Comparison of ENCODE assay signal across 22 cellular contexts in genomic region chr4:38911257-38911656, GRCh38. TPM values are rescaled to one million over a fixed set of nuclear protein-coding genes. Genes with fewer than 3 reads are reported as not detected.
"Had no signal": no experiment of that assay in that cellular context is flagged by ENCODE, and none has a peak within 500 bp of the region (broad histone marks: within the 10 kb centered on the region; RNA-seq: fewer than 3 reads in every experiment).

No MANE protein-coding gene starts in this region.

- H3K27ac ChIP-seq: left ventricle myocardium inferior, right lobe of liver, thoracic aorta had no signal

- H3K4me3 ChIP-seq: left ventricle myocardium inferior, right lobe of liver, smooth muscle cell, thoracic aorta had no signal

- ATAC-seq: activated CD8-positive, alpha-beta T cell treated with anti-CD3 and anti-CD28 coated beads, Interleukin-2, amount 10 ng/mL, durations not matched to agents 7 days and 5 days; esophagus mucosa; stimulated activated naive B cell treated with anti-CD40 and anti-IgM and Interleukin-4, amounts not matched to agents 10 μg/mL and 1 μg/mL and 100 μg/mL, for 72 hours had no signal

- H3K9me3 ChIP-seq: left ventricle myocardium inferior, right lobe of liver, thoracic aorta had no signal

- H3K4me2 ChIP-seq: smooth muscle cell had no signal

- DNase-seq: activated CD4-positive, alpha-beta T cell treated with anti-CD3 and anti-CD28 coated beads for 1 hour; activated CD4-positive, alpha-beta T cell treated with anti-CD3 and anti-CD28 coated beads, Interleukin-2, amount 50 U/mL, for 1 hour; activated CD8-positive, alpha-beta T cell treated with anti-CD3 and anti-CD28 coated beads, Interleukin-2, amount 10 ng/mL, durations not matched to agents 7 days and 5 days; activated gamma-delta T cell treated with Interleukin-2 at 50 U/mL for 16 hours; anterior cingulate cortex; caudate nucleus; dermis blood vessel endothelial cell; effector CD8-positive, alpha-beta T cell; foreskin melanocyte; immature natural killer cell; left ventricle myocardium inferior; midbrain; occipital lobe; posterior cingulate gyrus; right lobe of liver; stimulated activated CD4-positive, alpha-beta T cell treated with anti-CD3 and anti-CD28 coated beads, Interleukin-15, amount 100 ng/mL, for 24 hours; stimulated activated naive B cell treated with anti-CD40 and anti-IgM and Interleukin-4, amounts not matched to agents 10 μg/mL and 1 μg/mL and 100 μg/mL, for 72 hours; T-helper 1 cell; T-helper 9 cell had no signal

- H3K27me3 ChIP-seq: right lobe of liver had no signal

RNA-seq across cellular contexts. Expression of gene FAM114A1, which starts 43.7 kb away (rescaled TPM):
- polyA plus RNA-seq: immature natural killer cell had no signal
